In genomic region chr1:235425357-235425756, GRCh38 we compare ENCODE assay signal across 15 cellular contexts. TPM values are rescaled to one million over a fixed set of nuclear protein-coding genes. Genes with fewer than 3 reads are reported as not detected.
A peak's percentile ranks its signal among the peaks of the same experiment; 100 is the strongest.
DNase-seq lines count a peak whose midpoint lies in the region; ATAC-seq and TF ChIP-seq lines count a peak whose summit lies in the region.
"Had no signal": no experiment of that assay in that cellular context is flagged by ENCODE, and none has a peak within 500 bp of the region (broad histone marks: within the 10 kb centered on the region; RNA-seq: fewer than 3 reads in every experiment).

No MANE protein-coding gene starts in this region.

- H3K9me3 Mint-ChIP-seq in WTC11: no peaks in the 10 kb centered on the region
- no peaks in the 10 kb centered on the region for H3K9me3 Mint-ChIP-seq in nephron progenitor cell

- H3K4me2 ChIP-seq in BLaER1: peak overlapping the region; percentile 87
- H3K4me2 ChIP-seq in BLaER1 treated with 17β-estradiol and CSF1 and Interleukin-3, amounts not matched to agents 10 nM and 100 nM: peak overlapping the region in 7 of 11 experiments; percentile 74 to 98 (median 90); a peak in 7 of 22 replicates
- H3K4me2 ChIP-seq: A549 had no signal

- CTCF ChIA-PET in WTC11 (lab: Charles Lee): interaction anchor here (1.0 kb wide), 1 partner anchor 9 kb away, joined by 3 read pairs; no protein-coding TSS in a partner anchor
- CTCF ChIA-PET in HEK293T (lab: Yijun Ruan, JAX): interaction anchor here (1.4 kb wide), 1 partner anchor 9 kb away, joined by 5 read pairs; no protein-coding TSS in a partner anchor

- H3K4me3 Mint-ChIP-seq in WTC11: no peak overlapping the region
- H3K4me3 Mint-ChIP-seq in nephron progenitor cell: no peak overlapping the region
- H3K4me3 Mint-ChIP-seq: CD4-positive, CD25-positive, alpha-beta regulatory T cell had no signal

- H3K36me3 Mint-ChIP-seq in WTC11 (no peaks in the 10 kb centered on the region; the same call in 1 of the 2 replicates), nephron progenitor cell (ENCODE audit: low read depth) (peaks cover 12% of the 10 kb centered on the region)

- H3K27ac ChIP-seq in BLaER1: no peak overlapping the region
- peak overlapping the region in 1 of 11 experiments; percentile 9; a peak in 1 of 22 replicates for H3K27ac ChIP-seq in BLaER1 treated with 17β-estradiol and CSF1 and Interleukin-3, amounts not matched to agents 10 nM and 100 nM
- no peak overlapping the region for H3K27ac ChIP-seq in substantia nigra (ENCODE audit: low read depth, low read length, poor library complexity, severe bottlenecking)
- H3K27ac ChIP-seq: A549 had no signal

- POLR2A ChIA-PET in WTC11 (lab: Charles Lee) (no interaction called here), HEK293T (lab: Yijun Ruan, JAX) (no interaction called here)

- DNase-seq in WTC11 (ENCODE audit: low spot score) (no peak), nephron progenitor cell (no peak), HEK293T (ENCODE audit: extremely low spot score) (no peak), iPS-NIHi7 (ENCODE audit: extremely low spot score) (no peak), NCI-H2081 treated with DMSO at 0.1 percent for 48 hours (lab: John Stamatoyannopoulos, UW) (no peak), substantia nigra (lab: John Stamatoyannopoulos, UW) (no peak)
- DNase-seq: CD4-positive, CD25-positive, alpha-beta regulatory T cell; DMS53; GF-D8; GOT3; IMR-90 had no signal

- no peak overlapping the region for H3K4me3 ChIP-seq in BLaER1
- no peak overlapping the region for H3K4me3 ChIP-seq in BLaER1 treated with 17β-estradiol and CSF1 and Interleukin-3, amounts not matched to agents 10 nM and 100 nM
- H3K4me3 ChIP-seq: A549, HAP-1 had no signal

- H3K27ac Mint-ChIP-seq in WTC11 (peak overlapping the region; percentile 60; the same call in 1 of the 2 replicates), nephron progenitor cell (peak overlapping the region; percentile 74)

- H3K4me1 ChIP-seq in BLaER1: peaks cover 65% of the 10 kb centered on the region
- peaks cover 17 to 63% (median 43%) of the 10 kb centered on the region in 10 experiments for H3K4me1 ChIP-seq in BLaER1 treated with 17β-estradiol and CSF1 and Interleukin-3, amounts not matched to agents 10 nM and 100 nM
- H3K4me1 ChIP-seq: HAP-1 had no signal

- H3K36me3 ChIP-seq in BLaER1: 0 out of 2 replicates have a peak, but pooled peaks cover 9% of the 10 kb centered on the region
- peaks cover 0 to 53% (median 12%) of the 10 kb centered on the region in 11 experiments; a peak in 17 of 22 replicates for H3K36me3 ChIP-seq in BLaER1 treated with 17β-estradiol and CSF1 and Interleukin-3, amounts not matched to agents 10 nM and 100 nM
- H3K36me3 ChIP-seq: HAP-1 had no signal

- no peaks in the 10 kb centered on the region for H3K9me3 ChIP-seq in BLaER1
- no peaks in the 10 kb centered on the region for H3K9me3 ChIP-seq in BLaER1 treated with 17β-estradiol and CSF1 and Interleukin-3, amounts not matched to agents 10 nM and 100 nM (replicated peaks in 1 of 11)
- H3K9me3 ChIP-seq: A549, HAP-1 had no signal

- 0 out of 2 replicates have a peak overlapping the region, but pooled peaks have one; percentile 15 for H3K9ac ChIP-seq in BLaER1
- no peak overlapping the region; a peak in 1 of 22 replicates for H3K9ac ChIP-seq in BLaER1 treated with 17β-estradiol and CSF1 and Interleukin-3, amounts not matched to agents 10 nM and 100 nM

- no peaks in the 10 kb centered on the region for H3K27me3 ChIP-seq in BLaER1
- H3K27me3 ChIP-seq in BLaER1 treated with 17β-estradiol and CSF1 and Interleukin-3, amounts not matched to agents 10 nM and 100 nM: no peaks in the 10 kb centered on the region

- no peak for TF ChIP-seq CTCF in WTC11 (IDR thresholded peaks at IDR 0.05)
- no peak for TF ChIP-seq CTCF in nephron progenitor cell (IDR thresholded peaks at IDR 0.05)

- H3K27me3 Mint-ChIP-seq in WTC11 (ENCODE audit: low read depth) (no peaks in the 10 kb centered on the region), nephron progenitor cell (ENCODE audit: low read depth, poor library complexity) (peaks cover 4% of the 10 kb centered on the region)
- H3K27me3 Mint-ChIP-seq: CD4-positive, CD25-positive, alpha-beta regulatory T cell had no signal

- peaks cover 10% of the 10 kb centered on the region for H3K4me1 Mint-ChIP-seq in WTC11
- peaks cover 50% of the 10 kb centered on the region for H3K4me1 Mint-ChIP-seq in nephron progenitor cell

- no peak for ATAC-seq in WTC11

- H4K20me1 ChIP-seq in BLaER1: peaks cover 23% of the 10 kb centered on the region; the same call in 1 of the 2 replicates
- H4K20me1 ChIP-seq in BLaER1 treated with 17β-estradiol and CSF1 and Interleukin-3, amounts not matched to agents 10 nM and 100 nM: peaks cover 12 to 47% (median 38%) of the 10 kb centered on the region in 11 experiments; a peak in 18 of 22 replicates

TF ChIP-seq in WTC11, 78 proteins besides CTCF, POLR2A, EP300 and RAD21 (continues in another document):
- TF ChIP-seq ZNF416 (CRISPR knock-in tag; IDR thresholded peaks at IDR 0.05): no peak
- TF ChIP-seq ZNF138 (CRISPR knock-in tag; conservative IDR thresholded peaks at IDR 0.05): no peak
- TF ChIP-seq TEAD4 (CRISPR knock-in tag; IDR thresholded peaks at IDR 0.05): no peak
- TF ChIP-seq TP53 (CRISPR knock-in tag; IDR thresholded peaks at IDR 0.05): no peak
- TF ChIP-seq FOXK1 (CRISPR knock-in tag; IDR thresholded peaks at IDR 0.05): no peak
- TF ChIP-seq ZBTB21 (CRISPR knock-in tag; IDR thresholded peaks at IDR 0.05; ENCODE audit: borderline replicate concordance): no peak
- TF ChIP-seq ZNF512 (CRISPR knock-in tag; IDR thresholded peaks at IDR 0.05; ENCODE audit: borderline replicate concordance): no peak
- no peak for TF ChIP-seq MAX (CRISPR knock-in tag; IDR thresholded peaks at IDR 0.05)
- TF ChIP-seq ATF3 (CRISPR knock-in tag; conservative IDR thresholded peaks at IDR 0.05): no peak

TF ChIP-seq in HEK293T, 16 proteins besides CTCF, POLR2A, EP300 and RAD21:
- TF ChIP-seq LEF1 (IDR thresholded peaks at IDR 0.05; ENCODE audit: borderline replicate concordance) (no peak), PKNOX1 (IDR thresholded peaks at IDR 0.05) (no peak), BHLHE40 (IDR thresholded peaks at IDR 0.05; ENCODE audit: borderline replicate concordance) (no peak)

RNA-seq across cellular contexts. Expression of gene TBCE, which starts 58.1 kb away (rescaled TPM):
- total RNA-seq in WTC11 (2021): 33.3 to 40.1 TPM (median 34.8 TPM) in 3 replicates
